In genomic region chr12:59736786-59737185, GRCh38 we compare ENCODE assay signal across 9 cellular contexts.
DNase-seq lines count a peak whose midpoint lies in the region; ATAC-seq lines count a peak whose summit lies in the region.
"Had no signal": no experiment of that assay in that cellular context is flagged by ENCODE, and none has a peak within 500 bp of the region (broad histone marks: within the 10 kb centered on the region; RNA-seq: fewer than 3 reads in every experiment).

No MANE protein-coding gene starts in this region.

- no peak for ATAC-seq in HG02642 (IDR thresholded peaks at IDR 0.05; ENCODE audit: poor library complexity, unreplicated experiment)
- ATAC-seq in HG03442 (IDR thresholded peaks at IDR 0.05; ENCODE audit: unreplicated experiment): no peak
- no peak for ATAC-seq in GM19463 (IDR thresholded peaks at IDR 0.05; ENCODE audit: unreplicated experiment)

- in situ Hi-C loops in KBM-7 (cut with MboI; ENCODE audit: low pct_unique_long_range_greater_than_20kb, low sequenced_read_pairs): no loop called here

- DNase-seq in CMK (ENCODE audit: low read depth): peak; percentile 11
- DNase-seq in KBM-7: peak; percentile 15
- peak; percentile 74 for DNase-seq in amniotic stem cell (lab: John Stamatoyannopoulos, UW)
- DNase-seq in islet precursor cell: peak; percentile 95
- no peak for DNase-seq in activated CD8-positive, alpha-beta memory T cell treated with anti-CD3 and anti-CD28 coated beads, Interleukin-2, amount 50 U/mL, for 48 hours
- DNase-seq: activated CD4-positive, alpha-beta T cell treated with anti-CD3 and anti-CD28 coated beads, Interleukin-2, amount 50 U/mL, for 4 hours had no signal
